Comparison of ENCODE assay signal across 9 cellular contexts in genomic region chr1:95042286-95042685, GRCh38. TPM values are rescaled to one million over a fixed set of nuclear protein-coding genes. Genes with fewer than 3 reads are reported as not detected.
A peak's percentile ranks its signal among the peaks of the same experiment; 100 is the strongest.
DNase-seq lines count a peak whose midpoint lies in the region; ATAC-seq and TF ChIP-seq lines count a peak whose summit lies in the region.
"Had no signal": no experiment of that assay in that cellular context is flagged by ENCODE, and none has a peak within 500 bp of the region (broad histone marks: within the 10 kb centered on the region; RNA-seq: fewer than 3 reads in every experiment).

No MANE protein-coding gene starts in this region.

- H3K27ac ChIP-seq in OCI-LY3 (ENCODE audit: low read length): no peak overlapping the region
- H3K27ac ChIP-seq in esophagus muscularis mucosa (replicated peaks in 1 of 4): peak overlapping the region; percentile 71 to 82 (median 78)
- H3K27ac ChIP-seq in lung (ENCODE audit: low read depth in 1 of 2, low read length in 1 of 2): peak overlapping the region; percentile 17 to 27
- peak overlapping the region; percentile 94 for H3K27ac ChIP-seq in subcutaneous abdominal adipose tissue (ENCODE audit: low read depth, low read length)
- peak overlapping the region in 1 of 3 donors; percentile 21 for H3K27ac ChIP-seq in right lobe of liver

- ATAC-seq in lung (ENCODE audit: insufficient read depth, low FRiP score) (no peak), right lobe of liver (no peak), HG03469 (IDR thresholded peaks at IDR 0.05; ENCODE audit: unreplicated experiment) (no peak)
- ATAC-seq: activated naive CD4-positive, alpha-beta T cell treated with anti-CD3 and anti-CD28 coated beads, Interleukin-2, amount 50 U/mL, for 72 hours had no signal

- no peak for TF ChIP-seq EP300 in esophagus muscularis mucosa (IDR thresholded peaks at IDR 0.05)

- H3K27me3 ChIP-seq in OCI-LY3 (ENCODE audit: low read depth, low read length): no peaks in the 10 kb centered on the region
- H3K27me3 ChIP-seq in esophagus muscularis mucosa: no peaks in the 10 kb centered on the region
- no peaks in the 10 kb centered on the region for H3K27me3 ChIP-seq in lung (ENCODE audit: control insufficient read depth, insufficient read depth)
- H3K27me3 ChIP-seq in subcutaneous abdominal adipose tissue (ENCODE audit: control insufficient read depth in 5 of 5, insufficient read depth in 4 of 5, low read length in 5 of 5): no peaks in the 10 kb centered on the region
- H3K27me3 ChIP-seq in right lobe of liver: no peaks in the 10 kb centered on the region

- 26% methylated on average over 3 of the region's 3 CpGs for WGBS in esophagus muscularis mucosa
- 54 to 70% methylated on average over 3 of the region's 3 CpGs for WGBS in lung, 2 donors
- WGBS in right lobe of liver (ENCODE audit: insufficient coverage, low coverage, low lambda C conversion rate, missing lambda C conversion rate): 18% methylated on average over 3 of the region's 3 CpGs

- H3K9ac ChIP-seq in OCI-LY3 (ENCODE audit: low read length) (no peak overlapping the region), subcutaneous abdominal adipose tissue (ENCODE audit: low read length in 5 of 5) (peak overlapping the region in 2 of 5 donors; percentile 40 to 60)

- DNase-seq in esophagus muscularis mucosa (ENCODE audit: extremely low spot score): no peak
- no peak for DNase-seq in lung (ENCODE audit: low spot score)
- no peak for DNase-seq in right lobe of liver
- no peak for DNase-seq in OCI-M1 (lab: John Stamatoyannopoulos, UW)
- DNase-seq in hepatic stellate cell (ENCODE audit: low spot score): no peak

- no peaks in the 10 kb centered on the region for H3K9me3 ChIP-seq in OCI-LY3 (ENCODE audit: insufficient read depth, low read length)
- no peaks in the 10 kb centered on the region for H3K9me3 ChIP-seq in esophagus muscularis mucosa
- no peaks in the 10 kb centered on the region for H3K9me3 ChIP-seq in lung (ENCODE audit: control insufficient read depth in 2 of 2, insufficient read depth in 1 of 2, low read length in 1 of 2)
- no peaks in the 10 kb centered on the region for H3K9me3 ChIP-seq in subcutaneous abdominal adipose tissue (ENCODE audit: control insufficient read depth in 5 of 5, low read length in 5 of 5)
- H3K9me3 ChIP-seq in right lobe of liver: no peaks in the 10 kb centered on the region

- TF ChIP-seq POLR2A in esophagus muscularis mucosa (IDR thresholded peaks at IDR 0.05; ENCODE audit: low read depth): no peak
- TF ChIP-seq POLR2A in right lobe of liver (IDR thresholded peaks at IDR 0.05): no peak

- no peaks in the 10 kb centered on the region for H3K79me2 ChIP-seq in OCI-LY3 (ENCODE audit: low read length)

- no peak for TF ChIP-seq CTCF in OCI-LY3 (IDR thresholded peaks at IDR 0.05; ENCODE audit: low read depth, low read length)
- no peak for TF ChIP-seq CTCF in esophagus muscularis mucosa (IDR thresholded peaks at IDR 0.05)
- TF ChIP-seq CTCF in lung (IDR thresholded peaks at IDR 0.05; ENCODE audit: control extremely low read depth, extremely low read depth): no peak
- TF ChIP-seq CTCF in right lobe of liver (IDR thresholded peaks at IDR 0.05): no peak

- H3K4me2 ChIP-seq in OCI-LY3 (ENCODE audit: low read length): peak overlapping the region; percentile 5; the same call in 1 of the 2 replicates

- H2AFZ ChIP-seq in OCI-LY3 (ENCODE audit: low read depth, low read length): no peak overlapping the region

- intact Hi-C loops in esophagus muscularis mucosa (cut with DNase I): loop anchor here (2.0 to 10.0 kb wide), 2 partner anchors 113 to 517 kb away; no protein-coding TSS in a partner anchor
- intact Hi-C loops in right lobe of liver (cut with DNase I): loop anchor here in 1 of 2 donors (2.0 kb wide), 1 partner anchor 189 kb away; no protein-coding TSS in a partner anchor

- no peak overlapping the region for H3K4me3 ChIP-seq in OCI-LY3 (ENCODE audit: low read length)
- H3K4me3 ChIP-seq in esophagus muscularis mucosa: peak overlapping the region in 2 of 4 donors; percentile 8 to 15
- no peak overlapping the region for H3K4me3 ChIP-seq in lung
- H3K4me3 ChIP-seq in subcutaneous abdominal adipose tissue (ENCODE audit: low read depth in 1 of 5, low read length in 5 of 5): no peak overlapping the region
- no peak overlapping the region for H3K4me3 ChIP-seq in right lobe of liver

- no peaks in the 10 kb centered on the region for H4K20me1 ChIP-seq in OCI-LY3 (ENCODE audit: insufficient read depth, low read length)

- peaks cover 6% of the 10 kb centered on the region; the same call in 1 of the 2 replicates for H3K4me1 ChIP-seq in OCI-LY3 (ENCODE audit: low read length)
- H3K4me1 ChIP-seq in esophagus muscularis mucosa: peaks cover 16 to 32% (median 28%) of the 10 kb centered on the region in 4 donors
- peaks cover 3 to 4% of the 10 kb centered on the region in 2 donors for H3K4me1 ChIP-seq in lung (ENCODE audit: control insufficient read depth in 2 of 2, insufficient read depth in 2 of 2, low read length in 2 of 2)
- peaks cover 0 to 17% (median 16%) of the 10 kb centered on the region in 5 donors for H3K4me1 ChIP-seq in subcutaneous abdominal adipose tissue (ENCODE audit: control insufficient read depth in 5 of 5, insufficient read depth in 5 of 5, low read length in 5 of 5)
- H3K4me1 ChIP-seq in right lobe of liver: no peaks in the 10 kb centered on the region

- no peaks in the 10 kb centered on the region for H3K36me3 ChIP-seq in OCI-LY3 (replicated peaks; ENCODE audit: low read depth, low read length)
- no peaks in the 10 kb centered on the region for H3K36me3 ChIP-seq in esophagus muscularis mucosa
- no peaks in the 10 kb centered on the region for H3K36me3 ChIP-seq in lung (ENCODE audit: control insufficient read depth in 2 of 2, insufficient read depth in 2 of 2, low read length in 2 of 2)
- H3K36me3 ChIP-seq in subcutaneous abdominal adipose tissue (ENCODE audit: control insufficient read depth in 5 of 5, insufficient read depth in 5 of 5, low read length in 5 of 5): no peaks in the 10 kb centered on the region
- no peaks in the 10 kb centered on the region for H3K36me3 ChIP-seq in right lobe of liver

RNA-seq across cellular contexts. Expression of gene ALG14, which starts 30.5 kb away (rescaled TPM):
- total RNA-seq in esophagus muscularis mucosa (under 1 TPM; 0.52 to 0.83 (median 0.74) TPM), lung (1 to 10 TPM in 1 of 2 donors, under 1 TPM in 1; 0.97 to 7.5 TPM), right lobe of liver (1 to 10 TPM; 1.5 to 8.3 (median 5.0) TPM)
- polyA plus RNA-seq in lung: 1 to 10 TPM; 1.6 to 1.7 TPM
